In genomic region chr5:20353481-20353880, GRCh38 we compare ENCODE assay signal across 21 cellular contexts.
"Had no signal": no experiment of that assay in that cellular context is flagged by ENCODE, and none has a peak within 500 bp of the region (broad histone marks: within the 10 kb centered on the region; RNA-seq: fewer than 3 reads in every experiment).

No MANE protein-coding gene starts in this region.

- H3K9me3 ChIP-seq: tibial artery had no signal

- H3K27me3 ChIP-seq: cardiac muscle cell, tibial artery had no signal

- H3K36me3 ChIP-seq: cardiac muscle cell, tibial artery had no signal

- H3K4me3 ChIP-seq: cardiac muscle cell, lung, tibial artery had no signal

- H3K27ac ChIP-seq: cardiac muscle cell, tibial artery had no signal

- H3K4me1 ChIP-seq: tibial artery had no signal

- ATAC-seq: activated CD4-positive, alpha-beta T cell treated with anti-CD3 and anti-CD28 coated beads for 36 hours; left lobe of liver; WTC11 had no signal

- DNase-seq: activated CD4-positive, alpha-beta T cell treated with anti-CD3 and anti-CD28 coated beads for 36 hours; activated CD4-positive, alpha-beta T cell treated with anti-CD3 and anti-CD28 coated beads, Interleukin-2, amount 50 U/mL, for 48 hours; activated gamma-delta T cell treated with Interleukin-2 at 50 U/mL for 16 hours; dermis blood vessel endothelial cell; effector memory CD4-positive, alpha-beta T cell; foreskin melanocyte; glutamatergic neuron; hippocampal formation; midbrain; nephron progenitor cell; nucleus accumbens; retina; stimulated activated CD4-positive, alpha-beta T cell treated with anti-CD3 and anti-CD28 coated beads, Interleukin-12 subunit alpha, Interleukin-12 subunit beta, amount 100 ng/mL, for 4 hours; stimulated activated CD4-positive, alpha-beta T cell treated with anti-CD3 and anti-CD28 coated beads, Interleukin-2, amount 100 ng/mL, for 24 hours; stimulated activated naive CD4-positive, alpha-beta T cell treated with Interleukin-2 at 50 U/mL for 16 hours; substantia nigra; tibial artery had no signal
